ENCODE assay signal across 20 cellular contexts in genomic region chr3:107238787-107239186, GRCh38.
A peak's percentile ranks its signal among the peaks of the same experiment; 100 is the strongest.
DNase-seq lines count a peak whose midpoint lies in the region; ATAC-seq and TF ChIP-seq lines count a peak whose summit lies in the region.
"Had no signal": no experiment of that assay in that cellular context is flagged by ENCODE, and none has a peak within 500 bp of the region (broad histone marks: within the 10 kb centered on the region; RNA-seq: fewer than 3 reads in every experiment).

No MANE protein-coding gene starts in this region.

- TF ChIP-seq CTCF in SK-N-SH (IDR thresholded peaks at IDR 0.05): no peak

- H3K79me2 ChIP-seq in SK-N-SH (ENCODE audit: insufficient read depth): peaks cover 32% of the 10 kb centered on the region

- H3K9me2 ChIP-seq in SK-N-SH: no peaks in the 10 kb centered on the region

- no peak for ATAC-seq in SK-N-SH treated with all-trans-retinoic acid at 6 μM for 48 hours
- ATAC-seq in stimulated activated memory B cell treated with anti-CD40 and anti-IgM and Interleukin-4, amounts not matched to agents 10 μg/mL and 1 μg/mL and 100 μg/mL, for 72 hours: no peak
- ATAC-seq: GM23338, HCT116 had no signal

- H3K4me3 Mint-ChIP-seq in stimulated activated memory B cell treated with anti-CD40 and anti-IgM and Interleukin-4, amounts not matched to agents 10 μg/mL and 1 μg/mL and 100 μg/mL, for 72 hours: no peak overlapping the region

- CTCF ChIA-PET in SK-N-SH (lab: Yijun Ruan, JAX): interaction anchor here (0.7 to 4.4 kb wide), 8 partner anchors 8 to 1250 kb away, joined by 3 to 19 read pairs (median 4); no protein-coding TSS in a partner anchor

- H3K9me3 Mint-ChIP-seq in stimulated activated memory B cell treated with anti-CD40 and anti-IgM and Interleukin-4, amounts not matched to agents 10 μg/mL and 1 μg/mL and 100 μg/mL, for 72 hours: no peaks in the 10 kb centered on the region

- no peak for TF ChIP-seq RAD21 in SK-N-SH (IDR thresholded peaks at IDR 0.05; ENCODE audit: low read length)

- peaks cover 9% of the 10 kb centered on the region for H3F3A ChIP-seq in SK-N-SH (replicated peaks; ENCODE audit: insufficient read depth)

- WGBS in SK-N-SH (ENCODE audit: low lambda C conversion rate): 94% methylated on average over 2 of the region's 2 CpGs

- H3K36me3 ChIP-seq in SK-N-SH (replicated peaks in 1 of 2; ENCODE audit: control insufficient read depth in 1 of 2, insufficient read depth in 2 of 2, low read length in 1 of 2): peaks cover 0 to 3% of the 10 kb centered on the region in 2 experiments
- H3K36me3 ChIP-seq: BLaER1 had no signal

- peaks cover 27% of the 10 kb centered on the region for H3K4me1 Mint-ChIP-seq in stimulated activated memory B cell treated with anti-CD40 and anti-IgM and Interleukin-4, amounts not matched to agents 10 μg/mL and 1 μg/mL and 100 μg/mL, for 72 hours

- H3K4me1 ChIP-seq in SK-N-SH (ENCODE audit: control insufficient read depth in 1 of 2, insufficient read depth in 2 of 2, low read depth in 1 of 2, low read length in 1 of 2): peaks cover 0 to 10% of the 10 kb centered on the region in 2 experiments; a peak in 2 of 4 replicates

- peaks cover 9% of the 10 kb centered on the region for H3K27me3 Mint-ChIP-seq in stimulated activated memory B cell treated with anti-CD40 and anti-IgM and Interleukin-4, amounts not matched to agents 10 μg/mL and 1 μg/mL and 100 μg/mL, for 72 hours

- H3K4me3 ChIP-seq in SK-N-SH (ENCODE audit: low read depth in 2 of 2, low read length in 1 of 2): no peak overlapping the region
- H3K4me3 ChIP-seq: BLaER1, GM23338 had no signal

- H3K9ac ChIP-seq in SK-N-SH: no peak overlapping the region
- H3K9ac ChIP-seq: BLaER1 had no signal

- POLR2A ChIA-PET in SK-N-SH (lab: Yijun Ruan, JAX): no interaction called here

- no peaks in the 10 kb centered on the region for H3K9me3 ChIP-seq in SK-N-SH
- H3K9me3 ChIP-seq: BLaER1 had no signal

- no peaks in the 10 kb centered on the region for H3K27me3 ChIP-seq in SK-N-SH (ENCODE audit: insufficient read depth)
- H3K27me3 ChIP-seq: BLaER1 had no signal

- TF ChIP-seq EP300 in SK-N-SH (IDR thresholded peaks at IDR 0.05; ENCODE audit: borderline replicate concordance in 1 of 2, low read depth in 1 of 2, low read length in 1 of 2): no peak

- no peak overlapping the region for H3K27ac ChIP-seq in SK-N-SH (ENCODE audit: low read depth in 2 of 2, low read length in 1 of 2)
- H3K27ac ChIP-seq in angular gyrus (ENCODE audit: low read depth, low read length): peak overlapping the region; percentile 71
- H3K27ac ChIP-seq in temporal lobe (ENCODE audit: low read depth, low read length): peak overlapping the region; percentile 95
- H3K27ac ChIP-seq: 22Rv1, BLaER1 had no signal

- no peak overlapping the region for H3K27ac Mint-ChIP-seq in stimulated activated memory B cell treated with anti-CD40 and anti-IgM and Interleukin-4, amounts not matched to agents 10 μg/mL and 1 μg/mL and 100 μg/mL, for 72 hours
- H3K27ac Mint-ChIP-seq: GM23338 had no signal

- no peaks in the 10 kb centered on the region for H3K36me3 Mint-ChIP-seq in stimulated activated memory B cell treated with anti-CD40 and anti-IgM and Interleukin-4, amounts not matched to agents 10 μg/mL and 1 μg/mL and 100 μg/mL, for 72 hours

- H4K20me1 ChIP-seq in SK-N-SH (ENCODE audit: insufficient read depth): no peaks in the 10 kb centered on the region
- H4K20me1 ChIP-seq: BLaER1 had no signal

- H2AFZ ChIP-seq in SK-N-SH (ENCODE audit: low read depth): 0 out of 2 replicates have a peak overlapping the region, but pooled peaks have one; percentile 26
- H2AFZ ChIP-seq: GM23338 had no signal

- DNase-seq in SK-N-SH (no peak), midbrain (lab: John Stamatoyannopoulos, UW) (peak; percentile 32), NCI-H82 (lab: John Stamatoyannopoulos, UW) (no peak), NCI-H1694 treated with DMSO at 0.1 percent for 48 hours (lab: John Stamatoyannopoulos, UW) (no peak)
- DNase-seq: DND-41, GDM1, KBM-7, NCI-H1048, NCI-H1436 treated with DMSO at 0.1 percent for 48 hours, NCI-H2081 treated with DMSO at 0.1 percent for 48 hours, NCI-H510A, Right ventricle myocardium superior had no signal

- no peak overlapping the region for H3K4me2 ChIP-seq in SK-N-SH
- H3K4me2 ChIP-seq: BLaER1, GM23338 had no signal

TF ChIP-seq in SK-N-SH, 30 proteins besides CTCF, POLR2A, EP300 and RAD21:
- no peak for TF ChIP-seq MEF2A (IDR thresholded peaks at IDR 0.05; ENCODE audit: borderline replicate concordance, low read depth)
- no peak for TF ChIP-seq GABPA (IDR thresholded peaks at IDR 0.05; ENCODE audit: low read depth)
- no peak for TF ChIP-seq NRF1 (IDR thresholded peaks at IDR 0.05; ENCODE audit: low read depth, low read length)
TF ChIP-seq in SK-N-SH: peak in this region for 0.

TF ChIP-seq in SK-N-SH treated with all-trans-retinoic acid at 6 μM for 48 hours, 23 proteins besides CTCF, POLR2A, EP300 and RAD21:
- no peak for TF ChIP-seq ZC3H10 (CRISPR knock-in tag; IDR thresholded peaks at IDR 0.05)
- no peak for TF ChIP-seq ESRRG (CRISPR knock-in tag; IDR thresholded peaks at IDR 0.05)
- no peak for TF ChIP-seq SNAI2 (CRISPR knock-in tag; IDR thresholded peaks at IDR 0.05)
- TF ChIP-seq POU6F1 (CRISPR knock-in tag; IDR thresholded peaks at IDR 0.05; ENCODE audit: borderline replicate concordance, low read depth): no peak
- TF ChIP-seq, protein P1, sequence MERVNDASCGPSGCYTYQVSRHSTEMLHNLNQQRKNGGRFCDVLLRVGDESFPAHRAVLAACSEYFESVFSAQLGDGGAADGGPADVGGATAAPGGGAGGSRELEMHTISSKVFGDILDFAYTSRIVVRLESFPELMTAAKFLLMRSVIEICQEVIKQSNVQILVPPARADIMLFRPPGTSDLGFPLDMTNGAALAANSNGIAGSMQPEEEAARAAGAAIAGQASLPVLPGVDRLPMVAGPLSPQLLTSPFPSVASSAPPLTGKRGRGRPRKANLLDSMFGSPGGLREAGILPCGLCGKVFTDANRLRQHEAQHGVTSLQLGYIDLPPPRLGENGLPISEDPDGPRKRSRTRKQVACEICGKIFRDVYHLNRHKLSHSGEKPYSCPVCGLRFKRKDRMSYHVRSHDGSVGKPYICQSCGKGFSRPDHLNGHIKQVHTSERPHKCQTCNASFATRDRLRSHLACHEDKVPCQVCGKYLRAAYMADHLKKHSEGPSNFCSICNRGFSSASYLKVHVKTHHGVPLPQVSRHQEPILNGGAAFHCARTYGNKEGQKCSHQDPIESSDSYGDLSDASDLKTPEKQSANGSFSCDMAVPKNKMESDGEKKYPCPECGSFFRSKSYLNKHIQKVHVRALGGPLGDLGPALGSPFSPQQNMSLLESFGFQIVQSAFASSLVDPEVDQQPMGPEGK (CRISPR knock-in tag; IDR thresholded peaks at IDR 0.05; ENCODE audit: borderline replicate concordance): no peak
- TF ChIP-seq ISL1 (CRISPR knock-in tag; IDR thresholded peaks at IDR 0.05): no peak
- TF ChIP-seq TCF4 (CRISPR knock-in tag; IDR thresholded peaks at IDR 0.05; ENCODE audit: borderline replicate concordance): no peak
- TF ChIP-seq RARB (CRISPR knock-in tag; IDR thresholded peaks at IDR 0.05): no peak

Comparison
In these comparisons a context has a peak if more than half of its experiments do, and no peak if none do; other contexts are left out.
1. H3K27ac ChIP-seq: peak in angular gyrus (single experiment) and temporal lobe (single experiment); none in SK-N-SH (0 of 2).